23 cellular contexts compared by ENCODE assay signal in the genomic region with DNA sequence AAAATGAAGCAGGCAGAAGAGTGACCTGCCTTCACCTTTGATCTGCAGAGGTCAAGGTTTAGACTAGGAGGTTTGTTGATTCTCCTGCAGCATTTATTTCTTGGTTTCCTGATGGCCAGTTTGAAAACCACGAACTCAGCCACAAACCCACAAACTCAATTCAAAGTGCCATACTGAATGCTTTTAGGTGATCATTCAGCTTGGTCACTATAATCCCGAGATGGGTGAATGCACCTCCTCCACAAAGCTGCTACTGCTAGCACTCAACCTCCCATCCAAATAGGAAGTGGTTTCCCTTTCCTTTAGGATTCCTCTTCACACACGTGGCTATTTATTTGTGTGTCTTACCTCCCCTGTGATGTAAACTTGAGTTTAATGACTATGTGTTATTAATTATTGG.
DNase-seq lines count a peak whose midpoint lies in the region; ATAC-seq, FAIRE-seq and TF ChIP-seq lines count a peak whose summit lies in the region.
"Had no signal": no experiment of that assay in that cellular context is flagged by ENCODE, and none has a peak within 500 bp of the region (broad histone marks: within the 10 kb centered on the region; RNA-seq: fewer than 3 reads in every experiment).

No MANE protein-coding gene starts in this region.

- H3K9me3 ChIP-seq in BLaER1 = no peaks in the 10 kb centered on the region
- no peaks in the 10 kb centered on the region for H3K9me3 ChIP-seq in GM23248 (ENCODE audit: low read depth)
- H3K9me3 ChIP-seq in SK-N-SH = no peaks in the 10 kb centered on the region
- peaks cover 7% of the 10 kb centered on the region for H3K9me3 ChIP-seq in mammary epithelial cell (replicated peaks; ENCODE audit: insufficient read depth, low read length)
- H3K9me3 ChIP-seq: BE2C, Peyer's patch had no signal

- no peaks in the 10 kb centered on the region for H3K9me2 ChIP-seq in GM23248 (ENCODE audit: insufficient read depth)
- no peaks in the 10 kb centered on the region for H3K9me2 ChIP-seq in SK-N-SH

- CTCF ChIA-PET in SK-N-SH (lab: Yijun Ruan, JAX) (no interaction called here), mammary epithelial cell (lab: Charles Lee; ENCODE audit: low non-redundant PET) (no interaction called here)

- no peak for TF ChIP-seq EP300 in SK-N-SH (IDR thresholded peaks at IDR 0.05; ENCODE audit: borderline replicate concordance in 1 of 2, low read depth in 1 of 2, low read length in 1 of 2)

- dilution Hi-C loops in mammary epithelial cell (cut with HindIII; ENCODE audit: low sequenced_read_pairs) = no loop called here

- H3K4me1 Mint-ChIP-seq in naive thymus-derived CD8-positive, alpha-beta T cell = peaks cover 0 to 8% (median 0%) of the 10 kb centered on the region in 4 donors
- H3K4me1 Mint-ChIP-seq: CD8-positive, alpha-beta memory T cell; T-helper 17 cell had no signal

- no peak overlapping the region for H2AFZ ChIP-seq in GM23248
- no peak overlapping the region for H2AFZ ChIP-seq in SK-N-SH (ENCODE audit: low read depth)
- H2AFZ ChIP-seq in mammary epithelial cell (ENCODE audit: low read depth, low read length) = no peak overlapping the region

- FAIRE-seq in RCC 7860 (lab: Jason Lieb, UNC) = peak; percentile 86
- FAIRE-seq: GM12892 had no signal

- H3F3A ChIP-seq in GM23248 (ENCODE audit: insufficient read depth) = no peaks in the 10 kb centered on the region
- H3F3A ChIP-seq in SK-N-SH (replicated peaks; ENCODE audit: insufficient read depth) = no peaks in the 10 kb centered on the region

- no peak for ATAC-seq in naive thymus-derived CD8-positive, alpha-beta T cell
- ATAC-seq in HG02840 (IDR thresholded peaks at IDR 0.05; ENCODE audit: low FRiP score, unreplicated experiment) = no peak
- ATAC-seq: SK-N-SH treated with all-trans-retinoic acid at 6 μM for 48 hours, T-helper 17 cell had no signal

- TF ChIP-seq CTCF in SK-N-SH (IDR thresholded peaks at IDR 0.05) (no peak), mammary epithelial cell (conservative IDR thresholded peaks at IDR 0.05 in 1 of 2, IDR thresholded peaks at IDR 0.05 in 1 of 2; ENCODE audit: extremely low read depth in 1 of 2, insufficient read depth in 1 of 2, low read depth in 1 of 2, low read length in 2 of 2) (no peak)

- no peaks in the 10 kb centered on the region for H3K36me3 ChIP-seq in BLaER1
- H3K36me3 ChIP-seq in GM23248 (ENCODE audit: low read depth) = no peaks in the 10 kb centered on the region
- H3K36me3 ChIP-seq in SK-N-SH (replicated peaks in 1 of 2; ENCODE audit: control insufficient read depth in 1 of 2, insufficient read depth in 2 of 2, low read length in 1 of 2) = no peaks in the 10 kb centered on the region
- no peaks in the 10 kb centered on the region for H3K36me3 ChIP-seq in mammary epithelial cell (ENCODE audit: insufficient read depth, low read length)
- H3K36me3 ChIP-seq: BE2C, Peyer's patch had no signal

- peaks cover 44% of the 10 kb centered on the region for H3K4me1 ChIP-seq in BLaER1
- no peaks in the 10 kb centered on the region for H3K4me1 ChIP-seq in GM23248 (ENCODE audit: insufficient read depth)
- no peaks in the 10 kb centered on the region for H3K4me1 ChIP-seq in SK-N-SH (ENCODE audit: control insufficient read depth in 1 of 2, insufficient read depth in 2 of 2, low read depth in 1 of 2, low read length in 1 of 2)
- no peaks in the 10 kb centered on the region for H3K4me1 ChIP-seq in mammary epithelial cell (ENCODE audit: insufficient read depth, low read length)
- H3K4me1 ChIP-seq: Peyer's patch had no signal

- no peak overlapping the region for H3K4me3 ChIP-seq in BLaER1
- no peak overlapping the region for H3K4me3 ChIP-seq in GM23248
- no peak overlapping the region for H3K4me3 ChIP-seq in SK-N-SH (ENCODE audit: low read depth in 2 of 2, low read length in 1 of 2)
- H3K4me3 ChIP-seq in mammary epithelial cell (replicated peaks in 1 of 3; ENCODE audit: insufficient read depth in 1 of 3, low read depth in 2 of 3, low read length in 3 of 3) = no peak overlapping the region
- H3K4me3 ChIP-seq: Peyer's patch had no signal

- no peak overlapping the region for H3K4me3 Mint-ChIP-seq in naive thymus-derived CD8-positive, alpha-beta T cell
- H3K4me3 Mint-ChIP-seq: CD8-positive, alpha-beta memory T cell; T-helper 17 cell had no signal

- intact Hi-C loops in mammary epithelial cell (cut with micrococcal nuclease) = no loop called here

- no TSS peak for BruUV-seq in mammary epithelial cell (replicated peaks; lab: Mats Ljungman, UMichigan)

- H3K36me3 Mint-ChIP-seq in naive thymus-derived CD8-positive, alpha-beta T cell = no peaks in the 10 kb centered on the region
- H3K36me3 Mint-ChIP-seq: CD8-positive, alpha-beta memory T cell had no signal

- H3K9me3 Mint-ChIP-seq in naive thymus-derived CD8-positive, alpha-beta T cell = peaks cover 0 to 6% (median 0%) of the 10 kb centered on the region in 9 donors

- no peaks in the 10 kb centered on the region for H3K79me2 ChIP-seq in GM23248 (ENCODE audit: insufficient read depth)
- H3K79me2 ChIP-seq in SK-N-SH (ENCODE audit: insufficient read depth) = no peaks in the 10 kb centered on the region
- no peaks in the 10 kb centered on the region for H3K79me2 ChIP-seq in mammary epithelial cell (ENCODE audit: insufficient read depth, low read length)

- in situ Hi-C loops in GM23248 (cut with MboI) = loop anchor here (25.0 kb wide), 1 partner anchor 92 kb away; no protein-coding TSS in a partner anchor
- in situ Hi-C loops in mammary epithelial cell (cut with MboI; ENCODE audit: low sequenced_read_pairs in 2 of 2) = no loop called here

- H3K27me3 Mint-ChIP-seq in naive thymus-derived CD8-positive, alpha-beta T cell = peaks cover 0 to 2% (median 0%) of the 10 kb centered on the region in 5 donors
- H3K27me3 Mint-ChIP-seq: T-helper 17 cell had no signal

- H4K20me1 ChIP-seq in BLaER1 = no peaks in the 10 kb centered on the region
- H4K20me1 ChIP-seq in GM23248 (ENCODE audit: insufficient read depth) = no peaks in the 10 kb centered on the region
- no peaks in the 10 kb centered on the region for H4K20me1 ChIP-seq in SK-N-SH (ENCODE audit: insufficient read depth)
- H4K20me1 ChIP-seq in mammary epithelial cell (ENCODE audit: insufficient read depth, low read length) = no peaks in the 10 kb centered on the region

- H3K9ac ChIP-seq in BLaER1 = no peak overlapping the region
- no peak overlapping the region for H3K9ac ChIP-seq in GM23248
- no peak overlapping the region for H3K9ac ChIP-seq in SK-N-SH
- H3K9ac ChIP-seq in mammary epithelial cell (ENCODE audit: insufficient read depth, low read length) = no peak overlapping the region

- no peak overlapping the region for H3K27ac Mint-ChIP-seq in naive thymus-derived CD8-positive, alpha-beta T cell
- H3K27ac Mint-ChIP-seq: CD8-positive, alpha-beta memory T cell; T-helper 17 cell had no signal

- peak; percentile 4 for DNase-seq in GM23248
- peak; percentile 42 for DNase-seq in RCC 7860 (ENCODE audit: low spot score)
- peak; percentile 15 for DNase-seq in glomerular visceral epithelial cell (ENCODE audit: extremely low spot score)
- no peak for DNase-seq in naive thymus-derived CD8-positive, alpha-beta T cell
- no peak for DNase-seq in SK-N-SH
- DNase-seq in mammary epithelial cell = no peak
- DNase-seq: ACHN; BE2C; CD8-positive, alpha-beta memory T cell; DMS79 treated with DMSO at 0.1 percent for 48 hours; H7; KG1; NCI-H1092; NCI-H146; NCI-H2081; NCI-H774; Peyer's patch; SHP77; T-helper 17 cell had no signal

- H3K4me2 ChIP-seq in BLaER1 (peak overlapping the region; percentile 49), GM23248 (ENCODE audit: unreplicated experiment) (no peak overlapping the region), SK-N-SH (no peak overlapping the region), mammary epithelial cell (ENCODE audit: insufficient read depth, low read depth, low read length) (no peak overlapping the region)

- H3K27me3 ChIP-seq in BLaER1 (peaks cover 96% of the 10 kb centered on the region), GM23248 (replicated peaks; ENCODE audit: insufficient read depth) (no peaks in the 10 kb centered on the region), SK-N-SH (ENCODE audit: insufficient read depth) (no peaks in the 10 kb centered on the region; the same call in 1 of the 2 replicates), mammary epithelial cell (ENCODE audit: insufficient read depth, low read length) (no peaks in the 10 kb centered on the region)
- H3K27me3 ChIP-seq: BE2C, Peyer's patch had no signal

- 30 to 44% methylated on average over 1 to 3 of the region's 3 CpGs for WGBS in GM23248 (ENCODE audit: low coverage in 1 of 2, low lambda C conversion rate in 2 of 2, missing lambda C conversion rate in 2 of 2), 2 experiments
- 24% methylated on average over 3 of the region's 3 CpGs for WGBS in SK-N-SH (ENCODE audit: low lambda C conversion rate)
- WGBS in mammary epithelial cell (ENCODE audit: low coverage, missing lambda C conversion rate) = 64% methylated on average over 3 of the region's 3 CpGs

- H3K27ac ChIP-seq in BLaER1 = no peak overlapping the region; the same call in 1 of the 2 replicates
- no peak overlapping the region for H3K27ac ChIP-seq in GM23248
- H3K27ac ChIP-seq in SK-N-SH (ENCODE audit: low read depth in 2 of 2, low read length in 1 of 2) = no peak overlapping the region
- H3K27ac ChIP-seq in mammary epithelial cell (ENCODE audit: insufficient read depth, low read depth, low read length) = no peak overlapping the region
- H3K27ac ChIP-seq: Peyer's patch had no signal

- POLR2A ChIA-PET in naive thymus-derived CD8-positive, alpha-beta T cell (lab: Charles Lee) = no interaction called here
- POLR2A ChIA-PET in SK-N-SH (lab: Yijun Ruan, JAX) = no interaction called here

- TF ChIP-seq RAD21 in SK-N-SH (IDR thresholded peaks at IDR 0.05; ENCODE audit: low read length) = no peak

TF ChIP-seq in SK-N-SH, 30 proteins besides CTCF, POLR2A, EP300 and RAD21:
- no peak for TF ChIP-seq JUND (IDR thresholded peaks at IDR 0.05)
- TF ChIP-seq, protein P1, sequence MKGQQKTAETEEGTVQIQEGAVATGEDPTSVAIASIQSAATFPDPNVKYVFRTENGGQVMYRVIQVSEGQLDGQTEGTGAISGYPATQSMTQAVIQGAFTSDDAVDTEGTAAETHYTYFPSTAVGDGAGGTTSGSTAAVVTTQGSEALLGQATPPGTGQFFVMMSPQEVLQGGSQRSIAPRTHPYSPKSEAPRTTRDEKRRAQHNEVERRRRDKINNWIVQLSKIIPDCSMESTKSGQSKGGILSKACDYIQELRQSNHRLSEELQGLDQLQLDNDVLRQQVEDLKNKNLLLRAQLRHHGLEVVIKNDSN (IDR thresholded peaks at IDR 0.05; ENCODE audit: borderline replicate concordance, low read depth) = no peak
- TF ChIP-seq GATA2 (CRISPR knock-in tag; IDR thresholded peaks at IDR 0.05) = no peak

Comparison
In these comparisons a context has a peak if more than half of its experiments do, and no peak if none do; other contexts are left out.
1. DNase-seq: peak in GM23248 (single experiment), RCC 7860 (single experiment) and glomerular visceral epithelial cell (single experiment); none in naive thymus-derived CD8-positive, alpha-beta T cell (0 of 10), SK-N-SH (single experiment) and mammary epithelial cell (single experiment).